Comparison of ENCODE assay signal across 27 cellular contexts in genomic region chr9:127269440-127269839, GRCh38.
"Had no signal": no experiment of that assay in that cellular context is flagged by ENCODE, and none has a peak within 500 bp of the region (broad histone marks: within the 10 kb centered on the region; RNA-seq: fewer than 3 reads in every experiment).

No MANE protein-coding gene starts in this region.

- H3K4me1 ChIP-seq: foreskin keratinocyte, prostate gland, spleen, testis had no signal

- DNase-seq: dorsolateral prefrontal cortex; effector CD4-positive, alpha-beta T cell; foreskin keratinocyte; glutamatergic neuron; heart right ventricle; hypothalamus; immature natural killer cell; naive B cell; sigmoid colon; spleen; stimulated activated CD4-positive, alpha-beta T cell treated with anti-CD3 and anti-CD28 coated beads, Interleukin-4, amount 100 ng/mL, for 4 hours; stimulated activated naive CD8-positive, alpha-beta T cell treated with anti-CD3 and anti-CD28 coated beads, Interleukin-15, Interleukin-2, amounts not matched to agents 100 U/mL and 50 U/mL, for 24 hours; substantia nigra; testis; tibial artery had no signal

- H3K27ac ChIP-seq: esophagus muscularis mucosa, foreskin keratinocyte, neutrophil, parathyroid adenoma, prostate gland, right atrium auricular region, sigmoid colon, skin epidermis, spleen, testis had no signal

- H3K27me3 ChIP-seq: dorsolateral prefrontal cortex, esophagus muscularis mucosa, foreskin keratinocyte, heart right ventricle, right atrium auricular region, sigmoid colon, spleen, testis, tibial artery had no signal

- H3K4me3 ChIP-seq: esophagus muscularis mucosa, heart right ventricle, lung, prostate gland, right atrium auricular region, sigmoid colon, skin epidermis, spleen, testis, tibial artery had no signal

- FAIRE-seq: colon, keratinocyte had no signal

- H3K79me2 ChIP-seq: parathyroid adenoma had no signal

- ATAC-seq: foreskin keratinocyte; heart right ventricle; left lobe of liver; natural killer cell treated with Interleukin-12 subunit alpha and Interleukin-12 subunit beta and Interleukin-15 and Interleukin-18, amount 100 ng/mL, for 72 hours; stimulated activated memory B cell treated with anti-CD40 and anti-IgM and Interleukin-4, amounts not matched to agents 10 μg/mL and 1 μg/mL and 100 μg/mL, for 72 hours; stimulated activated naive CD8-positive, alpha-beta T cell treated with anti-CD3 and anti-CD28 coated beads, Interleukin-15, Interleukin-2, amounts not matched to agents 100 U/mL and 50 U/mL, for 24 hours had no signal

- H3K36me3 ChIP-seq: esophagus muscularis mucosa, neutrophil, prostate gland, right atrium auricular region, sigmoid colon, spleen, tibial artery had no signal

- H2AFZ ChIP-seq: parathyroid adenoma had no signal

- H3K9ac ChIP-seq: parathyroid adenoma had no signal

- H3K9me3 ChIP-seq: esophagus muscularis mucosa, heart right ventricle, neutrophil, prostate gland, right atrium auricular region, sigmoid colon, spleen, testis, tibial artery had no signal
